In genomic region chr7:144481863-144482262, GRCh38 we compare ENCODE assay signal across 30 cellular contexts.
"Had no signal": no experiment of that assay in that cellular context is flagged by ENCODE, and none has a peak within 500 bp of the region (broad histone marks: within the 10 kb centered on the region; RNA-seq: fewer than 3 reads in every experiment).

No MANE protein-coding gene starts in this region.

- H3K36me3 ChIP-seq: adrenal gland, gastrocnemius medialis, heart left ventricle, WERI-Rb-1 had no signal

- DNase-seq: activated B cell treated with CpG ODN at 0.5 μM for 24 hours; activated CD4-positive, alpha-beta T cell treated with anti-CD3 and anti-CD28 coated beads for 48 hours; activated CD4-positive, alpha-beta T cell treated with anti-CD3 and anti-CD28 coated beads, Interleukin-2, amount 50 U/mL, for 1 hour; activated CD4-positive, alpha-beta T cell treated with anti-CD3 and anti-CD28 coated beads, Interleukin-2, amount 50 U/mL, for 48 hours; activated CD8-positive, alpha-beta memory T cell treated with anti-CD3 and anti-CD28 coated beads for 24 hours; activated CD8-positive, alpha-beta T cell treated with anti-CD3 and anti-CD28 coated beads for 36 hours; activated effector memory CD4-positive, alpha-beta T cell treated with Interleukin-2 at 50 U/mL for 16 hours; activated naive CD4-positive, alpha-beta T cell treated with anti-CD3 and anti-CD28 coated beads for 36 hours; activated naive CD8-positive, alpha-beta T cell treated with anti-CD3 and anti-CD28 coated beads for 36 hours; activated naive CD8-positive, alpha-beta T cell treated with anti-CD3 and anti-CD28 coated beads, Interleukin-2, amount 50 U/mL, for 24 hours; activated T-cell treated with anti-CD3 and anti-CD28 coated beads, Interleukin-2, amount 50 U/mL, for 4 hours; adrenal gland; amygdala; aorta; body of pancreas; caudate nucleus; cortex of kidney; dermis blood vessel endothelial cell; effector CD4-positive, alpha-beta T cell; effector memory CD8-positive, alpha-beta T cell; foreskin keratinocyte; gastrocnemius medialis; glutamatergic neuron; heart left ventricle; T-helper 17 cell; T1000; WERI-Rb-1 had no signal

- H3K4me3 ChIP-seq: adrenal gland, body of pancreas, gastrocnemius medialis, heart left ventricle had no signal

- H3K27me3 ChIP-seq: adrenal gland, body of pancreas, foreskin keratinocyte, gastrocnemius medialis, heart left ventricle had no signal

- H3K4me1 ChIP-seq: adrenal gland, body of pancreas, foreskin keratinocyte, gastrocnemius medialis had no signal

- H3K27ac ChIP-seq: adrenal gland, body of pancreas, foreskin keratinocyte, gastrocnemius medialis, WERI-Rb-1 had no signal

- H3K9me3 ChIP-seq: adrenal gland, body of pancreas, gastrocnemius medialis had no signal

- ATAC-seq: activated CD4-positive, CD25-positive, alpha-beta regulatory T cell treated with anti-CD3 and anti-CD28 coated beads, Interleukin-2, amount 50 U/mL, for 24 hours; activated CD8-positive, alpha-beta T cell treated with anti-CD3 and anti-CD28 coated beads for 36 hours; activated naive CD8-positive, alpha-beta T cell treated with anti-CD3 and anti-CD28 coated beads, Interleukin-2, amount 50 U/mL, for 24 hours; activated T-cell treated with anti-CD3 and anti-CD28 coated beads, Interleukin-2, amount 50 U/mL, for 4 hours; activated T-helper 17 cell treated with anti-CD3 and anti-CD28 coated beads, Interleukin-2, amount 50 U/mL, for 72 hours; body of pancreas; effector memory CD8-positive, alpha-beta T cell; esophagus mucosa; foreskin keratinocyte; gastrocnemius medialis; T-helper 17 cell had no signal
